8 cellular contexts compared by ENCODE assay signal in the genomic region with DNA sequence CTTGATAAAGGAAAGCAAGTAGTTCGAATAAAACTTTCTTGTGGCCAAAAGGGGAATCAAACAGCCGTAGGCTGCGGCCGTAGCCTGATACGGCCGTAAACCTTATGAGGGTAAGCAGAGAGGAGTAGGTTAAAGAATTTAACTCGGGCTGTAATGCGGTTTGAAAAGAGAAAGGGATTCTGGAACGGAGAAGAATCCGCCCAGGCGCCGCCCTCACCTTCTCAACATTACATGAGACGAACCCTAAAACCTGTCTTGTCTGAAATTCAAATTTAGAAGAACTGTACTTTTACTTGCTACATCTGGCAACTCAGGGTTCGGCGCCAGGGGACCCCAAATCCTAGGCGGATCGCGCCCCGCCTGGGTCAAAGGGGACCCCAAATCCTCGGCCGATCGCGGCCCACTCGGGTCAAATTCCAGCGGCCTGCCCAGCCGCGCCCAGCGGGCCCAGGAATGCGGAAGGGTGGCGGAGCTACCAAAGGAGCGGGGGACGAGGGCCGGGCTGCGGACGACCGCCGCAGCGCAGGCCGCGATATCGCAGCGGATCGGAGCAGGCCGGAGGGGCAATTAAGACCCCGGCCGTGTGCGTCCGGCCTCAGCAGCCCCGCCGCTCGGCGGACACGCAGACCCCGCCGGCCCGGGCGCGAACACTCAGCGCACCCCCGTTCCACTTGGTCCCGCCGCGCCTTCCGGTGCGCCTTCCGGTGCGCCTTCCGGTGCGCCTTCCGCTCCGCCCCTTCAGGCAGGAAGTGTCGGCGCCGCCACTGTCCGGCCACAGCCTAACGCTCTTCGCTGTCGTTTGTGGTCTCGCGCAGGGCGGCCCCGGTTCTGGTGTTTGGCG. TPM values are rescaled to one million over a fixed set of nuclear protein-coding genes. Genes with fewer than 3 reads are reported as not detected.
A peak's percentile ranks its signal among the peaks of the same experiment; 100 is the strongest.
DNase-seq lines count a peak whose midpoint lies in the region; ATAC-seq and TF ChIP-seq lines count a peak whose summit lies in the region.

Gene MYL12B, plus strand, starts transcription at position 741 of the 841 bp plus-strand sequence. CDS start 10,766 bp downstream, outside the sequence.

- ATAC-seq in GM18520 (IDR thresholded peaks at IDR 0.05; ENCODE audit: unreplicated experiment) (peak; percentile 81), HG03060 (IDR thresholded peaks at IDR 0.05; ENCODE audit: low read depth, unreplicated experiment) (peak; percentile 66), left lobe of liver (peak; percentile 88)

- peak; percentile 82 for DNase-seq in ACHN
- DNase-seq in NCI-H226, result peak; percentile 76
- DNase-seq in activated CD4-positive, alpha-beta T cell treated with anti-CD3 and anti-CD28 coated beads for 4 hours, result peak; percentile 64 to 75
- DNase-seq in colonic mucosa, result peak; percentile 88
- DNase-seq in left lobe of liver (ENCODE audit: low spot score), result peak; percentile 85
- DNase-seq in stimulated activated CD4-positive, alpha-beta T cell treated with anti-CD3 and anti-CD28 coated beads, Interleukin-2, amount 100 ng/mL, for 4 hours (ENCODE audit: low read depth), result peak; percentile 54

- TF ChIP-seq CTCF in colonic mucosa (IDR thresholded peaks at IDR 0.05), result no peak

- in situ Hi-C loops in ACHN (cut with HindIII; ENCODE audit: low pct_ligation_motif_present, low pct_unique_long_range_greater_than_20kb, low sequenced_read_pairs), result no loop called here

- H3K36me3 ChIP-seq in colonic mucosa, result no peaks in the 10 kb centered on the region

- peak within 1 kb of the TSS; percentile 90 for H3K27ac ChIP-seq in colonic mucosa

- intact Hi-C loops in colonic mucosa (cut with DNase I), result no loop called here

- no peaks in the 10 kb centered on the region for H3K27me3 ChIP-seq in colonic mucosa

- H3K9me3 ChIP-seq in colonic mucosa, result no peaks in the 10 kb centered on the region

- peaks cover 16% of the 10 kb centered on the region for H3K4me1 ChIP-seq in colonic mucosa

- peak within 1 kb of the TSS; percentile 99 for H3K9ac ChIP-seq in colonic mucosa (ENCODE audit: low read depth in 2 of 2, low read length in 2 of 2)

- peak within 1 kb of the TSS; percentile 82 for H3K4me3 ChIP-seq in colonic mucosa

RNA-seq across cellular contexts. Expression of gene MYL12B, which starts in this region (rescaled TPM):
- total RNA-seq in colonic mucosa, result 100 to 1,000 TPM; 415 to 575 TPM
- 90.4 TPM for total RNA-seq in left lobe of liver

Comparison
In these comparisons a context has a peak if more than half of its experiments do, and no peak if none do; other contexts are left out.
1. Peak in every context shown above with its lines: DNase-seq, ATAC-seq, H3K4me3 ChIP-seq and H3K27ac ChIP-seq.